ENCODE assay signal across 14 cellular contexts in genomic region chr2:147558620-147559019, GRCh38.
A peak's percentile ranks its signal among the peaks of the same experiment; 100 is the strongest.
DNase-seq lines count a peak whose midpoint lies in the region; ATAC-seq and TF ChIP-seq lines count a peak whose summit lies in the region.
"Had no signal": no experiment of that assay in that cellular context is flagged by ENCODE, and none has a peak within 500 bp of the region (broad histone marks: within the 10 kb centered on the region; RNA-seq: fewer than 3 reads in every experiment).

No MANE protein-coding gene starts in this region.

- ATAC-seq in left colon: peak; percentile 90
- ATAC-seq in gastroesophageal sphincter: no peak
- ATAC-seq in GM18909 (IDR thresholded peaks at IDR 0.05; ENCODE audit: poor library complexity, unreplicated experiment): no peak

- peaks cover 0 to 8% (median 0%) of the 10 kb centered on the region in 7 donors for H3K9me3 Mint-ChIP-seq in CD14-positive monocyte
- H3K9me3 Mint-ChIP-seq: CD8-positive, alpha-beta memory T cell had no signal

- H3K27ac ChIP-seq in gastroesophageal sphincter: no peak overlapping the region

- TF ChIP-seq CTCF in CD14-positive monocyte (IDR thresholded peaks at IDR 0.05) (no peak), GM12865 (IDR thresholded peaks at IDR 0.05; ENCODE audit: insufficient read depth, low read depth, low read length, missing control alignments) (no peak), gastroesophageal sphincter (IDR thresholded peaks at IDR 0.05) (no peak)

- TF ChIP-seq POLR2A in gastroesophageal sphincter (IDR thresholded peaks at IDR 0.05): no peak

- WGBS in gastroesophageal sphincter (ENCODE audit: low coverage in 1 of 2), 2 donors: 77 to 86% methylated on average over 3 of the region's 3 CpGs

- H3K27ac Mint-ChIP-seq in CD14-positive monocyte: peak overlapping the region in 5 of 7 donors; percentile 41 to 78 (median 46)

- no peak overlapping the region for H3K4me3 ChIP-seq in GM12865 (ENCODE audit: low read depth, low read length)
- H3K4me3 ChIP-seq in gastroesophageal sphincter: no peak overlapping the region
- H3K4me3 ChIP-seq: HAP-1 had no signal

- H3K27me3 Mint-ChIP-seq in CD14-positive monocyte (ENCODE audit: low read depth in 3 of 3): peaks cover 0 to 2% (median 2%) of the 10 kb centered on the region in 3 donors
- H3K27me3 Mint-ChIP-seq: CD8-positive, alpha-beta memory T cell had no signal

- intact Hi-C loops in CD14-positive monocyte (cut with micrococcal nuclease) (no loop called here), left colon (cut with DNase I, micrococcal nuclease) (no loop called here)

- peaks cover 0 to 4% (median 1%) of the 10 kb centered on the region in 3 donors for H3K4me1 ChIP-seq in gastroesophageal sphincter

- no peak for DNase-seq in CD14-positive monocyte (ENCODE audit: low spot score)
- peak; percentile 6 for DNase-seq in GM12865 (ENCODE audit: low read depth)
- DNase-seq in RPMI8226: peak; percentile 3
- DNase-seq in left colon: no peak
- no peak for DNase-seq in T1000 (lab: John Stamatoyannopoulos, UW)
- DNase-seq: CD8-positive, alpha-beta memory T cell; NCI-H1436; NCI-H2107; NCI-H446; NK-92 treated with Interleukin-12 subunit alpha and Interleukin-12 subunit beta, amount 100 ng/mL, for 24 hours; T-helper 1 cell had no signal

- peak overlapping the region; percentile 34 to 77 for H3K4me3 Mint-ChIP-seq in CD14-positive monocyte
- H3K4me3 Mint-ChIP-seq: CD8-positive, alpha-beta memory T cell had no signal

- no peak for TF ChIP-seq EP300 in gastroesophageal sphincter (IDR thresholded peaks at IDR 0.05)

- no peaks in the 10 kb centered on the region for H3K36me3 ChIP-seq in gastroesophageal sphincter
- H3K36me3 ChIP-seq: HAP-1 had no signal

- H3K36me3 Mint-ChIP-seq in CD14-positive monocyte: no peaks in the 10 kb centered on the region
- H3K36me3 Mint-ChIP-seq: CD8-positive, alpha-beta memory T cell had no signal

- peaks cover 37% of the 10 kb centered on the region for H3K4me1 Mint-ChIP-seq in CD14-positive monocyte
- H3K4me1 Mint-ChIP-seq: CD8-positive, alpha-beta memory T cell had no signal

- H3K9me3 ChIP-seq in gastroesophageal sphincter: no peaks in the 10 kb centered on the region
- H3K9me3 ChIP-seq: HAP-1 had no signal

- no peaks in the 10 kb centered on the region for H3K27me3 ChIP-seq in gastroesophageal sphincter

Comparison
In these comparisons a context has a peak if more than half of its experiments do, and no peak if none do; other contexts are left out.
1. DNase-seq: peak in GM12865 (single experiment) and RPMI8226 (single experiment); none in CD14-positive monocyte (single experiment), left colon (0 of 2) and T1000 (single experiment).